ENCODE assay signal across 2 cellular contexts in the genomic region with DNA sequence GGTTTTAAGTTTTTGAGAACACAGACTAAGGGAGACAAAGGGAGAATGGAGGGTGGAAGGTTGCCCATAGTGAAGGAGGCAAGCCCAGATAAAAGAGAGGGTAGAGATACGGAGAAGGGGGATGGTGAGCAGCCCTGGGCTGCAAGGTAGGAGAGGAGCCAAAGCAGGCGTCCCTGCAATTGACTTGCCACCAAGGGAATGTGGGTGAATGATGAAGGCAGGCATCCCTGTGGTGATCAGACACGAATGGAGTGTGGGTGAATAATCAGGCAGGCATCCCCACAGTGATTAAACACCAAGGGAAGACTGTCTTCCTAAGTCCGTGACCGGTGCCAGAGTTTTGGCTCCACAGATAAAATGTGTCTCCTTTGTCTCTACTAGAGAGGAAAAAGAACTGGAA.
TF ChIP-seq lines count a peak whose summit lies in the region.

No MANE protein-coding gene starts in this region.

TF ChIP-seq in SK-N-SH, 30 proteins besides CTCF, POLR2A, EP300 and RAD21:
- TF ChIP-seq, protein P1, sequence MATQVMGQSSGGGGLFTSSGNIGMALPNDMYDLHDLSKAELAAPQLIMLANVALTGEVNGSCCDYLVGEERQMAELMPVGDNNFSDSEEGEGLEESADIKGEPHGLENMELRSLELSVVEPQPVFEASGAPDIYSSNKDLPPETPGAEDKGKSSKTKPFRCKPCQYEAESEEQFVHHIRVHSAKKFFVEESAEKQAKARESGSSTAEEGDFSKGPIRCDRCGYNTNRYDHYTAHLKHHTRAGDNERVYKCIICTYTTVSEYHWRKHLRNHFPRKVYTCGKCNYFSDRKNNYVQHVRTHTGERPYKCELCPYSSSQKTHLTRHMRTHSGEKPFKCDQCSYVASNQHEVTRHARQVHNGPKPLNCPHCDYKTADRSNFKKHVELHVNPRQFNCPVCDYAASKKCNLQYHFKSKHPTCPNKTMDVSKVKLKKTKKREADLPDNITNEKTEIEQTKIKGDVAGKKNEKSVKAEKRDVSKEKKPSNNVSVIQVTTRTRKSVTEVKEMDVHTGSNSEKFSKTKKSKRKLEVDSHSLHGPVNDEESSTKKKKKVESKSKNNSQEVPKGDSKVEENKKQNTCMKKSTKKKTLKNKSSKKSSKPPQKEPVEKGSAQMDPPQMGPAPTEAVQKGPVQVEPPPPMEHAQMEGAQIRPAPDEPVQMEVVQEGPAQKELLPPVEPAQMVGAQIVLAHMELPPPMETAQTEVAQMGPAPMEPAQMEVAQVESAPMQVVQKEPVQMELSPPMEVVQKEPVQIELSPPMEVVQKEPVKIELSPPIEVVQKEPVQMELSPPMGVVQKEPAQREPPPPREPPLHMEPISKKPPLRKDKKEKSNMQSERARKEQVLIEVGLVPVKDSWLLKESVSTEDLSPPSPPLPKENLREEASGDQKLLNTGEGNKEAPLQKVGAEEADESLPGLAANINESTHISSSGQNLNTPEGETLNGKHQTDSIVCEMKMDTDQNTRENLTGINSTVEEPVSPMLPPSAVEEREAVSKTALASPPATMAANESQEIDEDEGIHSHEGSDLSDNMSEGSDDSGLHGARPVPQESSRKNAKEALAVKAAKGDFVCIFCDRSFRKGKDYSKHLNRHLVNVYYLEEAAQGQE (IDR thresholded peaks at IDR 0.05; ENCODE audit: low read depth, low read length): no peak
- peak; percentile 29; the same call in 1 of the 2 replicates for TF ChIP-seq FOSL2 (IDR thresholded peaks at IDR 0.05; ENCODE audit: borderline replicate concordance, low read depth)

TF ChIP-seq in HEK293T, 16 proteins besides CTCF, POLR2A, EP300 and RAD21 (continued from another document):
- TF ChIP-seq, protein P2, sequence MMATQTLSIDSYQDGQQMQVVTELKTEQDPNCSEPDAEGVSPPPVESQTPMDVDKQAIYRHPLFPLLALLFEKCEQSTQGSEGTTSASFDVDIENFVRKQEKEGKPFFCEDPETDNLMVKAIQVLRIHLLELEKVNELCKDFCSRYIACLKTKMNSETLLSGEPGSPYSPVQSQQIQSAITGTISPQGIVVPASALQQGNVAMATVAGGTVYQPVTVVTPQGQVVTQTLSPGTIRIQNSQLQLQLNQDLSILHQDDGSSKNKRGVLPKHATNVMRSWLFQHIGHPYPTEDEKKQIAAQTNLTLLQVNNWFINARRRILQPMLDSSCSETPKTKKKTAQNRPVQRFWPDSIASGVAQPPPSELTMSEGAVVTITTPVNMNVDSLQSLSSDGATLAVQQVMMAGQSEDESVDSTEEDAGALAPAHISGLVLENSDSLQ (IDR thresholded peaks at IDR 0.05): no peak
- TF ChIP-seq TARDBP (IDR thresholded peaks at IDR 0.05): no peak
- TF ChIP-seq SP1 (IDR thresholded peaks at IDR 0.05): no peak
- no peak for TF ChIP-seq SUZ12 (IDR thresholded peaks at IDR 0.05)
- no peak for TF ChIP-seq ZNF384 (IDR thresholded peaks at IDR 0.05)
- no peak for TF ChIP-seq CTBP1 (IDR thresholded peaks at IDR 0.05; ENCODE audit: borderline replicate concordance)
- no peak for TF ChIP-seq ARNT (IDR thresholded peaks at IDR 0.05)
- no peak for TF ChIP-seq NFRKB (IDR thresholded peaks at IDR 0.05)
